29 cellular contexts compared by ENCODE assay signal in the genomic region with DNA sequence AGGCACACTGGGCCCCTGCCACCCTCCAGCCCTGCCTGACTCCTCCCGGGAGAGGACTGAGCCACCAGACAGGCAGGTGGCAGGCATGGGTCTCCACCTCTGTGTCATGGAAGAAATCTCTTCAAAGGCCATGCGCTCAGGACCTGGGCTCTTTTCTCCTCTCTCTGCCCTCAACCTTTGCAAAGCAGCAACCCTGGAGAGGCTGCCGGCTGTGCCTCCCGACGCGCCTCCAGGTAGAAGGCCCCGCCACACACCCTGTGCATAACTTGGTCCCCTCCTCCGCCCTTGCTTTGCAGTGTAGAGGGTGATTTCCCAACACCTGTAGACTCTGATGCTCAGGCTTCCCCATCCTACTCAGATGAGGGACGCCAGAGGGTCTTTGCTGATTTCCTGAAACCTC. TPM values are rescaled to one million over a fixed set of nuclear protein-coding genes. Genes with fewer than 3 reads are reported as not detected.
DNase-seq lines count a peak whose midpoint lies in the region; ATAC-seq lines count a peak whose summit lies in the region.
"Had no signal": no experiment of that assay in that cellular context is flagged by ENCODE, and none has a peak within 500 bp of the region (broad histone marks: within the 10 kb centered on the region; RNA-seq: fewer than 3 reads in every experiment).

No MANE protein-coding gene starts in this region.

- H2AFZ ChIP-seq in neuronal stem cell (ENCODE audit: low read length), result no peak overlapping the region

- H3K4ac ChIP-seq in neuronal stem cell (ENCODE audit: low read length), result no peak overlapping the region

- WGBS in neuronal stem cell (ENCODE audit: extremely low coverage in 2 of 2, insufficient read length in 2 of 2, insufficient replicate concordance in 1 of 2), 2 donors, result no CpG with 5 or more reads among the region's 9 CpGs

- H2BK5ac ChIP-seq in neuronal stem cell (ENCODE audit: low read length), result no peak overlapping the region

- peak overlapping the region; percentile 94 for H3K27ac ChIP-seq in caudate nucleus (ENCODE audit: low read depth, low read length)
- no peak overlapping the region for H3K27ac ChIP-seq in neuronal stem cell (replicated peaks; ENCODE audit: low read length)

- no peak overlapping the region for H2BK120ac ChIP-seq in neuronal stem cell (ENCODE audit: low read depth, low read length)

- H3K4me3 ChIP-seq in neuronal stem cell (ENCODE audit: low read length in 2 of 2), result no peak overlapping the region
- H3K4me3 ChIP-seq: GM12878 had no signal

- H3K36me3 Mint-ChIP-seq in activated CD8-positive, alpha-beta memory T cell treated with anti-CD3 and anti-CD28 coated beads, Interleukin-2, amount 10 ng/mL, durations not matched to agents 7 days and 5 days, result no peaks in the 10 kb centered on the region

- CTCF ChIA-PET in activated CD8-positive, alpha-beta memory T cell treated with anti-CD3 and anti-CD28 coated beads, Interleukin-2, amount 10 ng/mL, durations not matched to agents 7 days and 5 days (lab: Charles Lee), result no interaction called here

- H3K79me1 ChIP-seq in neuronal stem cell (ENCODE audit: low read depth, low read length), result no peaks in the 10 kb centered on the region

- no peak overlapping the region for H3K23ac ChIP-seq in neuronal stem cell (ENCODE audit: low read depth, low read length, poor library complexity)

- H2BK15ac ChIP-seq in neuronal stem cell (ENCODE audit: low read length), result peak overlapping the region; percentile 43

- no peak overlapping the region for H4K8ac ChIP-seq in neuronal stem cell (ENCODE audit: low read depth, low read length)

- no peak overlapping the region for H3K9ac ChIP-seq in neuronal stem cell (ENCODE audit: low read depth, low read length, poor library complexity)
- H3K9ac ChIP-seq: SK-N-SH had no signal

- no peaks in the 10 kb centered on the region for H3K4me1 Mint-ChIP-seq in activated CD8-positive, alpha-beta memory T cell treated with anti-CD3 and anti-CD28 coated beads, Interleukin-2, amount 10 ng/mL, durations not matched to agents 7 days and 5 days
- H3K4me1 Mint-ChIP-seq: CD4-positive, alpha-beta memory T cell had no signal

- H4K91ac ChIP-seq in neuronal stem cell (ENCODE audit: low read depth, low read length, poor library complexity), result no peak overlapping the region

- H3K9me3 Mint-ChIP-seq in activated CD8-positive, alpha-beta memory T cell treated with anti-CD3 and anti-CD28 coated beads, Interleukin-2, amount 10 ng/mL, durations not matched to agents 7 days and 5 days (ENCODE audit: low read depth), result peaks cover 2% of the 10 kb centered on the region

- no peak overlapping the region for H2BK12ac ChIP-seq in neuronal stem cell (ENCODE audit: low read length)

- H3K18ac ChIP-seq in neuronal stem cell (ENCODE audit: low read length), result no peak overlapping the region

- no peak overlapping the region for H3K4me3 Mint-ChIP-seq in activated CD8-positive, alpha-beta memory T cell treated with anti-CD3 and anti-CD28 coated beads, Interleukin-2, amount 10 ng/mL, durations not matched to agents 7 days and 5 days
- H3K4me3 Mint-ChIP-seq: CD4-positive, alpha-beta memory T cell had no signal

- DNase-seq in activated CD8-positive, alpha-beta memory T cell treated with anti-CD3 and anti-CD28 coated beads for 24 hours, result peak; percentile 32
- no peak for DNase-seq in activated CD8-positive, alpha-beta memory T cell treated with anti-CD3 and anti-CD28 coated beads, Interleukin-2, amount 10 ng/mL, durations not matched to agents 7 days and 5 days
- DNase-seq in caudate nucleus (lab: John Stamatoyannopoulos, UW) (no peak), neuronal stem cell (ENCODE audit: low spot score) (no peak), 8988T (no peak), globus pallidus (ENCODE audit: low spot score) (no peak)
- DNase-seq: CD4-positive, alpha-beta memory T cell; COR-L47; DMS79; EL; GDM1; Karpas-422; NCI-H1092; NCI-H1436; NCI-H187; NCI-H2081 treated with DMSO at 0.1 percent for 48 hours; NCI-H2171; NCI-H226; NCI-H526; NCI-H82; NK-92 treated with Interleukin-12 subunit alpha and Interleukin-12 subunit beta, amount 100 ng/mL, for 24 hours; PC-3 had no signal

- no peak overlapping the region for H2AK5ac ChIP-seq in neuronal stem cell (ENCODE audit: low read depth, low read length)

- no peaks in the 10 kb centered on the region for H3K36me3 ChIP-seq in neuronal stem cell (replicated peaks in 1 of 2; ENCODE audit: control insufficient read depth in 2 of 2, insufficient read depth in 2 of 2, low read length in 2 of 2)

- H3K4me1 ChIP-seq in neuronal stem cell (ENCODE audit: control insufficient read depth in 2 of 2, insufficient read depth in 1 of 2, low read depth in 1 of 2, low read length in 2 of 2), result no peaks in the 10 kb centered on the region

- peaks cover 0 to 33% (median 0%) of the 10 kb centered on the region in 3 experiments for H3K27me3 ChIP-seq in neuronal stem cell (ENCODE audit: control insufficient read depth in 3 of 3, insufficient read depth in 3 of 3, low read depth in 1 of 3, low read length in 3 of 3)

- peaks cover 3 to 7% of the 10 kb centered on the region in 2 donors for H3K9me3 ChIP-seq in neuronal stem cell (replicated peaks in 1 of 2; ENCODE audit: control insufficient read depth in 2 of 2, insufficient read depth in 1 of 2, low read depth in 1 of 2, low read length in 2 of 2)
- H3K9me3 ChIP-seq: SK-N-SH had no signal

- H3K27ac Mint-ChIP-seq in activated CD8-positive, alpha-beta memory T cell treated with anti-CD3 and anti-CD28 coated beads, Interleukin-2, amount 10 ng/mL, durations not matched to agents 7 days and 5 days, result no peak overlapping the region
- H3K27ac Mint-ChIP-seq: CD4-positive, alpha-beta memory T cell had no signal

- no peak for ATAC-seq in activated CD8-positive, alpha-beta memory T cell treated with anti-CD3 and anti-CD28 coated beads, Interleukin-2, amount 10 ng/mL, durations not matched to agents 7 days and 5 days
- no peak for ATAC-seq in GM21529 (IDR thresholded peaks at IDR 0.05; ENCODE audit: unreplicated experiment)
- ATAC-seq: GM12878, HepG2, PC-3 had no signal

- no peak overlapping the region for H3K4me2 ChIP-seq in neuronal stem cell (ENCODE audit: insufficient read depth, low read length, poor library complexity, severe bottlenecking)
- H3K4me2 ChIP-seq: SK-N-SH had no signal

- H3K14ac ChIP-seq in neuronal stem cell (ENCODE audit: low read length), result no peak overlapping the region

- peaks cover 4% of the 10 kb centered on the region for H3K27me3 Mint-ChIP-seq in activated CD8-positive, alpha-beta memory T cell treated with anti-CD3 and anti-CD28 coated beads, Interleukin-2, amount 10 ng/mL, durations not matched to agents 7 days and 5 days

RNA-seq across cellular contexts. Expression of a gene that starts 28.2 kb away (rescaled TPM):
- total RNA-seq in activated CD8-positive, alpha-beta memory T cell treated with anti-CD3 and anti-CD28 coated beads, Interleukin-2, amount 10 ng/mL, durations not matched to agents 7 days and 5 days, result not detected
- 3.0 TPM for polyA plus RNA-seq in neuronal stem cell (2013, experiment 1 of 2)
- 2.8 TPM for polyA plus RNA-seq in neuronal stem cell (2013, experiment 2 of 2)
- total RNA-seq: CD4-positive, alpha-beta memory T cell; GM12878; H4; HepG2; PC-3 had no signal
- polyA plus RNA-seq: CD4-positive, alpha-beta memory T cell; GM12878; HepG2 had no signal

RNA-seq across cellular contexts. Expression of a gene that starts 53.2 kb away (rescaled TPM):
- not detected for total RNA-seq in activated CD8-positive, alpha-beta memory T cell treated with anti-CD3 and anti-CD28 coated beads, Interleukin-2, amount 10 ng/mL, durations not matched to agents 7 days and 5 days
- polyA plus RNA-seq in neuronal stem cell (2013, experiment 1 of 2), result not detected
- not detected for polyA plus RNA-seq in neuronal stem cell (2013, experiment 2 of 2)
- total RNA-seq: CD4-positive, alpha-beta memory T cell; GM12878; H4; HepG2; HT1080; PC-3 had no signal
- polyA plus RNA-seq: AG04450; CD4-positive, alpha-beta memory T cell; GM12878; HepG2; SK-N-SH had no signal

RNA-seq across cellular contexts. Expression of a gene that starts 56.6 kb away (rescaled TPM):
- 10 to 100 TPM; 59.9 to 63.6 TPM for total RNA-seq in activated CD8-positive, alpha-beta memory T cell treated with anti-CD3 and anti-CD28 coated beads, Interleukin-2, amount 10 ng/mL, durations not matched to agents 7 days and 5 days
- polyA plus RNA-seq in neuronal stem cell (2013, experiment 1 of 2), result 19.0 TPM
- 19.6 TPM for polyA plus RNA-seq in neuronal stem cell (2013, experiment 2 of 2)
